In genomic region chr1:209823143-209824041, GRCh38 we compare ENCODE assay signal across 9 cellular contexts. TPM values are rescaled to one million over a fixed set of nuclear protein-coding genes. Genes with fewer than 3 reads are reported as not detected.
DNase-seq lines count a peak whose midpoint lies in the region; ATAC-seq and TF ChIP-seq lines count a peak whose summit lies in the region.
"Had no signal": no experiment of that assay in that cellular context is flagged by ENCODE, and none has a peak within 500 bp of the region (broad histone marks: within the 10 kb centered on the region; RNA-seq: fewer than 3 reads in every experiment).

No MANE protein-coding gene starts in this region.

- H3K27me3 Mint-ChIP-seq in CD4-positive, alpha-beta memory T cell = peaks cover 15 to 19% of the 10 kb centered on the region in 2 donors
- H3K27me3 Mint-ChIP-seq in neural crest cell (ENCODE audit: low read depth) = peaks cover 51% of the 10 kb centered on the region

- POLR2A ChIA-PET in CD4-positive, alpha-beta memory T cell (lab: Charles Lee; ENCODE audit: partially characterized antibody) = interaction anchor here (0.5 to 3.9 kb wide), 11 partner anchors 9 to 134 kb away, joined by 3 to 16 read pairs (median 4); partner anchors contain the start of genes C1orf74 and IRF6

- H3K4me3 Mint-ChIP-seq in CD4-positive, alpha-beta memory T cell = no peak overlapping the region
- H3K4me3 Mint-ChIP-seq in neural crest cell = peak overlapping the region; percentile 47
- H3K4me3 Mint-ChIP-seq: T-helper 1 cell treated with Interleukin-12 subunit alpha and Interleukin-12 subunit beta and Interleukin-4 antibody, amounts not matched to agents 30 μg/mL and 1 μg/mL, for 36 hours had no signal

- peaks cover 4% of the 10 kb centered on the region for H3K4me1 ChIP-seq in CD4-positive, alpha-beta memory T cell (ENCODE audit: insufficient read depth, low read length)
- H3K4me1 ChIP-seq in Loucy (ENCODE audit: insufficient read depth, low read length, poor library complexity, severe bottlenecking) = peaks cover 3% of the 10 kb centered on the region

- no peak overlapping the region for H3K4me3 ChIP-seq in CD4-positive, alpha-beta memory T cell (ENCODE audit: low read length in 2 of 2)
- H3K4me3 ChIP-seq in Loucy (ENCODE audit: low read length, poor library complexity, severe bottlenecking) (peak overlapping the region; percentile 22), SK-N-MC (peak overlapping the region; percentile 61), epithelial cell of proximal tubule (ENCODE audit: low read depth, low read length) (peak overlapping the region; percentile 1)

- H3K27ac Mint-ChIP-seq in CD4-positive, alpha-beta memory T cell = no peak overlapping the region
- H3K27ac Mint-ChIP-seq in neural crest cell (ENCODE audit: unreplicated experiment) = no peak overlapping the region
- H3K27ac Mint-ChIP-seq: T-helper 1 cell treated with Interleukin-12 subunit alpha and Interleukin-12 subunit beta and Interleukin-4 antibody, amounts not matched to agents 30 μg/mL and 1 μg/mL, for 36 hours had no signal

- no peaks in the 10 kb centered on the region for H3K9me3 ChIP-seq in CD4-positive, alpha-beta memory T cell (ENCODE audit: control insufficient read depth in 1 of 2, low read length in 2 of 2)
- H3K9me3 ChIP-seq in Loucy (ENCODE audit: insufficient read depth, low read depth, low read length) = no peaks in the 10 kb centered on the region
- H3K9me3 ChIP-seq in SK-N-MC (ENCODE audit: low read depth, low read length) = no peaks in the 10 kb centered on the region

- H4K20me1 ChIP-seq in Loucy (ENCODE audit: insufficient read depth, low read length, poor library complexity, severe bottlenecking) = no peaks in the 10 kb centered on the region

- H3K27ac ChIP-seq in CD4-positive, alpha-beta memory T cell (ENCODE audit: low read depth, low read length) = no peak overlapping the region
- no peak overlapping the region for H3K27ac ChIP-seq in SK-N-MC

- peak; percentile 85 for TF ChIP-seq CTCF in Loucy (conservative IDR thresholded peaks at IDR 0.05; ENCODE audit: low read length)
- peak; percentile 79 for TF ChIP-seq CTCF in epithelial cell of proximal tubule (conservative IDR thresholded peaks at IDR 0.05; ENCODE audit: low read depth, low read length)
- TF ChIP-seq CTCF in neural crest cell (conservative IDR thresholded peaks at IDR 0.05) = peak; percentile 81

- H3K4me1 Mint-ChIP-seq in CD4-positive, alpha-beta memory T cell = peaks cover 9 to 24% (median 15%) of the 10 kb centered on the region in 4 donors
- peaks cover 13% of the 10 kb centered on the region for H3K4me1 Mint-ChIP-seq in neural crest cell

- H3K9me3 Mint-ChIP-seq in CD4-positive, alpha-beta memory T cell = no peaks in the 10 kb centered on the region
- peaks cover 3% of the 10 kb centered on the region for H3K9me3 Mint-ChIP-seq in neural crest cell
- H3K9me3 Mint-ChIP-seq: T-helper 1 cell treated with Interleukin-12 subunit alpha and Interleukin-12 subunit beta and Interleukin-4 antibody, amounts not matched to agents 30 μg/mL and 1 μg/mL, for 36 hours had no signal

- CTCF ChIA-PET in CD4-positive, alpha-beta memory T cell (lab: Charles Lee; ENCODE audit: partially characterized antibody) = interaction anchor here (0.8 to 6.0 kb wide), 45 partner anchors 9 to 1947 kb away, joined by 3 to 65 read pairs (median 5); partner anchors contain the start of genes C1orf74, IRF6 and TRAF3IP3

- peaks cover 0 to 5% of the 10 kb centered on the region in 2 donors for H3K36me3 Mint-ChIP-seq in CD4-positive, alpha-beta memory T cell
- no peaks in the 10 kb centered on the region for H3K36me3 Mint-ChIP-seq in neural crest cell (ENCODE audit: low read depth)

- peaks cover 6% of the 10 kb centered on the region for H3K79me2 ChIP-seq in Loucy (ENCODE audit: insufficient read depth, low read length)

- H3K9ac ChIP-seq in Loucy (ENCODE audit: low read depth, low read length, poor library complexity, severe bottlenecking) (no peak overlapping the region), SK-N-MC (ENCODE audit: insufficient read length) (no peak overlapping the region)

- peak in 4 of 5 donors; percentile 50 to 58 (median 54) for DNase-seq in CD4-positive, alpha-beta memory T cell
- DNase-seq in SK-N-MC (ENCODE audit: low read depth, low spot score) (peak; percentile 56), epithelial cell of proximal tubule (ENCODE audit: low read depth) (no peak), neural crest cell (ENCODE audit: low read depth, low spot score) (no peak), T-helper 9 cell (no peak)
- DNase-seq in stimulated activated CD4-positive, alpha-beta T cell treated with anti-CD3 and anti-CD28 coated beads, Interleukin-12 subunit alpha, Interleukin-12 subunit beta, amount 100 ng/mL, for 4 hours = no peak

- H3K9me2 ChIP-seq in Loucy (replicated peaks; ENCODE audit: low read depth, low read length) = no peaks in the 10 kb centered on the region

- intact Hi-C loops in CD4-positive, alpha-beta memory T cell (cut with micrococcal nuclease) = no loop called here

- H3K27me3 ChIP-seq in CD4-positive, alpha-beta memory T cell (ENCODE audit: insufficient read depth, low read length) = no peaks in the 10 kb centered on the region
- no peaks in the 10 kb centered on the region for H3K27me3 ChIP-seq in Loucy (ENCODE audit: insufficient read depth, low read length, poor library complexity, severe bottlenecking)

- no peaks in the 10 kb centered on the region for H3K36me3 ChIP-seq in CD4-positive, alpha-beta memory T cell (ENCODE audit: insufficient read depth, low read length)
- H3K36me3 ChIP-seq in Loucy (ENCODE audit: insufficient read depth, low read length) (no peaks in the 10 kb centered on the region), SK-N-MC (ENCODE audit: insufficient read depth, low read length) (no peaks in the 10 kb centered on the region)

- ATAC-seq in GM18870 (IDR thresholded peaks at IDR 0.05; ENCODE audit: unreplicated experiment) = peak; percentile 49

- peak overlapping the region; percentile 91 for H2AFZ ChIP-seq in Loucy (ENCODE audit: low read length)

- peak overlapping the region; percentile 43 for H3K4me2 ChIP-seq in Loucy (ENCODE audit: low read depth, low read length, poor library complexity, severe bottlenecking)

- H3F3A ChIP-seq in Loucy (ENCODE audit: low read depth) = no peaks in the 10 kb centered on the region

RNA-seq across cellular contexts. Expression of gene UTP25, which starts 4.4 kb away (rescaled TPM):
- total RNA-seq in CD4-positive, alpha-beta memory T cell = 10 to 100 TPM; 13.4 to 13.6 TPM
- 1 to 10 TPM; 3.7 to 5.4 TPM for polyA plus RNA-seq in CD4-positive, alpha-beta memory T cell
- total RNA-seq in epithelial cell of proximal tubule = 7.5 and 10.9 TPM in 2 replicates
- total RNA-seq in neural crest cell = 6.8 and 7.2 TPM in 2 replicates

RNA-seq across cellular contexts. Expression of gene IRF6, which starts 17.4 kb away (rescaled TPM):
- total RNA-seq in CD4-positive, alpha-beta memory T cell = under 1 TPM; 0.15 to 0.50 TPM
- polyA plus RNA-seq in CD4-positive, alpha-beta memory T cell = under 1 TPM in 1 of 2 donors, not detected in 1; 0.42 TPM
- total RNA-seq in epithelial cell of proximal tubule (12.9 and 43.8 TPM in 2 replicates), neural crest cell (0.05 TPM in 1 of 2 replicates, not detected in the other)

RNA-seq across cellular contexts. Expression of gene C1orf74, which starts 39.0 kb away (rescaled TPM):
- total RNA-seq in CD4-positive, alpha-beta memory T cell = 1 to 10 TPM; 1.2 TPM
- polyA plus RNA-seq in CD4-positive, alpha-beta memory T cell = under 1 TPM in 1 of 2 donors, not detected in 1; 0.41 TPM
- 3.3 and 4.4 TPM in 2 replicates for total RNA-seq in epithelial cell of proximal tubule
- 2.7 and 3.2 TPM in 2 replicates for total RNA-seq in neural crest cell

Comparison
In these comparisons a context has a peak if more than half of its experiments do, and no peak if none do; other contexts are left out.
1. DNase-seq: peak in CD4-positive, alpha-beta memory T cell (4 of 5) and SK-N-MC (single experiment); none in epithelial cell of proximal tubule (single experiment), neural crest cell (single experiment), T-helper 9 cell (single experiment) and stimulated activated CD4-positive, alpha-beta T cell treated with anti-CD3 and anti-CD28 coated beads, Interleukin-12 subunit alpha, Interleukin-12 subunit beta, amount 100 ng/mL, for 4 hours (single experiment).
2. H3K4me3 ChIP-seq: peak in Loucy (single experiment), SK-N-MC (single experiment) and epithelial cell of proximal tubule (single experiment); none in CD4-positive, alpha-beta memory T cell (0 of 2).
3. Peak in every context shown above with its lines, with median percentiles within 50 percentile points of each other: CTCF ChIP-seq.